1 cellular context compared by ENCODE assay signal in the genomic region with DNA sequence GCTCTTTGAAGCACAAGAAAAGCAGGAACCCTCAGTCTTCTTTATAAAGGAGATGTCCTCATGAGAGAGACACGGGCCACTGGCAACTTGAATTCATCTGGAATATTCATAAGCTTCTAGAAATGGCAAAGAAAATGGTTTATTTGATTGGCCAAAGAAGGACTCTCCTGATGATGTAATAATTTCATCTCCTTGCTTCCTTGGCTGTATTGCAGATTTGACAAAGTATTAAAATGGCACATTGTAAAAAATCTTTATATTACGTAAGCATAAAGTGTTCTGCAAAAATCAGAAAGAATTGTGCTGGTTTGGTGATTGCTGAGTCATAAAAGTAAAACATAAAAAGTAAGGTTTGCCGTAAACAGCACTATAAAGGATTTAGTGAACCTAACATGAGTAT.
TF ChIP-seq lines count a peak whose summit lies in the region.

No MANE protein-coding gene starts in this region.

TF ChIP-seq in HepG2, 621 proteins besides CTCF, POLR2A, EP300 and RAD21 (continued from another document):
- TF ChIP-seq HMGXB3 (CRISPR knock-in tag; IDR thresholded peaks at IDR 0.05; ENCODE audit: borderline replicate concordance), result no peak
